ENCODE assay signal across 15 cellular contexts in the genomic region with DNA sequence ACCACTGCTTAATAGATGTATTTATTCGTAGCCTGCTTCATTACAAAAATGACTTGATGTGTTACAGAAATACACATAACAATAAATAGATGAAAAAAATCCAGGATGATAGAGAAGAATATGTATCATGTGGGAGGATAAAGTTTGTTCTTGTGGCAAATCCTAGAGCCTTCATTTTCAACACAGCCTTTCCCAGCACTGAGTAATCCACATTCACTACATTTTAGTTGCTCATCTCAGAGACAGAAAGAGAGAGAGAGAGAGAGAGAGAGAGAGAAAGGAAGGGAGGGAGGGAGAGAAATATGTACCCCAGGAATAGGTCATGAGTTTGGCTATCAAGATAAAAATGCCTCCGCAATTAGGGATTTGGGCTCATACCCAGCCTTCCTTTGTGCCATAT.
"Had no signal": no experiment of that assay in that cellular context is flagged by ENCODE, and none has a peak within 500 bp of the region (broad histone marks: within the 10 kb centered on the region; RNA-seq: fewer than 3 reads in every experiment).

No MANE protein-coding gene starts in this region.

- H3K27me3 Mint-ChIP-seq: activated CD4-positive, alpha-beta T cell treated with anti-CD3 and anti-CD28 coated beads, Interleukin-2, amount 10 ng/mL, durations not matched to agents 24 days and 14 days had no signal

- H3K9me3 ChIP-seq: sigmoid colon, thyroid gland, uterus had no signal

- H3K27ac Mint-ChIP-seq: activated CD4-positive, alpha-beta T cell treated with anti-CD3 and anti-CD28 coated beads, Interleukin-2, amount 10 ng/mL, durations not matched to agents 24 days and 14 days; stimulated activated effector memory CD8-positive, alpha-beta T cell treated with anti-CD3 and anti-CD28 coated beads, Interleukin-12 subunit alpha, Interleukin-12 subunit beta, amount 100 ng/mL, for 72 hours had no signal

- H3K4me3 ChIP-seq: sigmoid colon, thyroid gland, uterus had no signal

- H3K9ac ChIP-seq: parathyroid adenoma had no signal

- DNase-seq: activated CD4-positive, alpha-beta T cell treated with anti-CD3 and anti-CD28 coated beads, Interleukin-2, amount 10 ng/mL, durations not matched to agents 24 days and 14 days; activated CD4-positive, CD25-positive, alpha-beta regulatory T cell; activated naive CD4-positive, alpha-beta T cell treated with Interleukin-2 at 50 U/mL for 16 hours; amygdala; effector memory CD4-positive, alpha-beta T cell; foreskin keratinocyte; kidney glomerular epithelial cell; sigmoid colon; stimulated activated CD4-positive, alpha-beta T cell treated with anti-CD3 and anti-CD28 coated beads, Interleukin-12 subunit alpha, Interleukin-12 subunit beta, amount 100 ng/mL, for 4 hours; T-helper 2 cell; thyroid gland; uterus had no signal

- H3K9me3 Mint-ChIP-seq: activated CD4-positive, alpha-beta T cell treated with anti-CD3 and anti-CD28 coated beads, Interleukin-2, amount 10 ng/mL, durations not matched to agents 24 days and 14 days; brain; stimulated activated effector memory CD8-positive, alpha-beta T cell treated with anti-CD3 and anti-CD28 coated beads, Interleukin-12 subunit alpha, Interleukin-12 subunit beta, amount 100 ng/mL, for 72 hours had no signal

- H3K27me3 ChIP-seq: foreskin keratinocyte, sigmoid colon, thyroid gland, uterus had no signal

- H2AFZ ChIP-seq: parathyroid adenoma had no signal

- H3K4me3 Mint-ChIP-seq: activated CD4-positive, alpha-beta T cell treated with anti-CD3 and anti-CD28 coated beads, Interleukin-2, amount 10 ng/mL, durations not matched to agents 24 days and 14 days; brain; stimulated activated effector memory CD8-positive, alpha-beta T cell treated with anti-CD3 and anti-CD28 coated beads, Interleukin-12 subunit alpha, Interleukin-12 subunit beta, amount 100 ng/mL, for 72 hours had no signal

- H3K27ac ChIP-seq: foreskin keratinocyte, parathyroid adenoma, thyroid gland had no signal

- H3K36me3 ChIP-seq: sigmoid colon, thyroid gland, uterus had no signal

- ATAC-seq: foreskin keratinocyte; stimulated activated effector memory CD8-positive, alpha-beta T cell treated with anti-CD3 and anti-CD28 coated beads, Interleukin-12 subunit alpha, Interleukin-12 subunit beta, amount 100 ng/mL, for 72 hours had no signal
